In genomic region chr2:33214857-33215256, GRCh38 we compare ENCODE assay signal across 1 cellular context.
A peak's percentile ranks its signal among the peaks of the same experiment; 100 is the strongest.
TF ChIP-seq lines count a peak whose summit lies in the region.

No MANE protein-coding gene starts in this region.

TF ChIP-seq in K562, 482 proteins besides CTCF, POLR2A, EP300 and RAD21 (continued from another document):
- TF ChIP-seq PKNOX1 (IDR thresholded peaks at IDR 0.05): peak; percentile 59
- no peak for TF ChIP-seq CBFA2T3 (IDR thresholded peaks at IDR 0.05)
